In the genomic region with DNA sequence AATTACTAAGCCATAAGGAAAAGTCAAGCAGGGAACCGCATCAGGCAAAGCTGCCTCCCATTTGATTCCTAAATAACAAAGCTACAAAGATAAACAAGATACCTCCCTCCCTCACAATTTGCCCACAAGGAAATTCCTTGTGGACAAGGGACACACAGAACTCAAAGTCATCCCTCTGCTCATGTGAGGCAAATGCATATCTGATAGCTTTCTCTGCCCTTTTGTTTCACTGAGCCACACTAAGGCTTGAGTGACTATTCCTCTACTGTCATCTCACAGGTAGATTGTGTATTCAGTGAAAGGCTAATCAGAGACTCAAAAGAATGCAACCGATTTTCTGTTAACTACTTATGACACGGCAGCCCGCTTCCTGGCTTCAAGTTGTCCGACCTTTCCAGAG, we compare ENCODE assay signal across 7 cellular contexts. TPM values are rescaled to one million over a fixed set of nuclear protein-coding genes. Genes with fewer than 3 reads are reported as not detected.
"Had no signal": no experiment of that assay in that cellular context is flagged by ENCODE, and none has a peak within 500 bp of the region (broad histone marks: within the 10 kb centered on the region; RNA-seq: fewer than 3 reads in every experiment).

No MANE protein-coding gene starts in this region.

- H3K36me3 ChIP-seq: HAP-1 had no signal

- H3K4me1 Mint-ChIP-seq: IgD-negative memory B cell had no signal

- H3K4me1 ChIP-seq: HAP-1 had no signal

- ATAC-seq: HCT116, HepG2 had no signal

- H3K9me3 ChIP-seq: HAP-1 had no signal

- H3K4me3 ChIP-seq: HAP-1 had no signal

- H3K4me3 Mint-ChIP-seq: HFFc6, IgD-negative memory B cell had no signal

- H3K27ac ChIP-seq: HL-60 had no signal

- H3K27ac Mint-ChIP-seq: HFFc6, IgD-negative memory B cell had no signal

- DNase-seq: GOT3, HFFc6 had no signal

- H3K36me3 Mint-ChIP-seq: IgD-negative memory B cell had no signal

RNA-seq across cellular contexts. Expression of a gene that starts 59.1 kb away (rescaled TPM):
- total RNA-seq: HepG2 had no signal
- polyA plus RNA-seq: HepG2 had no signal
